13 cellular contexts compared by ENCODE assay signal in the genomic region with DNA sequence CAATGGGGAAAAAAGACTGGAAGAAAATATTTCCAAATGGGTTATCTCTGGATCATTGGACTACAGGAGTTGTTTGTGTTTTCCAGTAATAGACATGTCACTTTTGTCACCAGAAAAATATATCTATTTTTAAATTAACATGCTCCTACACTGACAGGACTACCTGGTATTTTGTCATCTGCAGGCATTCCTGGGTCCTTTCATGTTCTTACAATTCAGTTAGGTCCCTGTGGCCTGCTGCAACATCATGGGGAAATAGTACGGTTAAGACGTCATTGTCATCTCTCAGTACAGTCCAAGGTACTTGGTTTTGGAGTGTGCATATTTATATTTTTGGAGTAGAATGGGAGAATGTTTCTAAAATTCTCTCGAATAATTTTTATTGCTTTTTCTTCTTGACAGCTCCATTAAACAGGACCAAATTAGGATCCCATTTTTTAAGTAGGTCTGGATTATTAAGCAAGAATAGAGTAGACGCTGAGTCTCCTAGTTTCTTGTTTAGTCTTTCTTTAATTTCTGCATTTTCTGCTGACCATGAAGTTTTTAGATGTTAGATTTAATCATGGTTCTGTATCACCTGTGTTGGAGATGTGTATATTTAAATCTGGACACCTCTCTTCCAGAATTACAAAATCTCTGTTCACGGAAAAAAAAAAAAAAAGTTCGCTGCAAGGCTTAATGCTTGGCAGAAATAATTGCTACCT. TPM values are rescaled to one million over a fixed set of nuclear protein-coding genes. Genes with fewer than 3 reads are reported as not detected.
DNase-seq lines count a peak whose midpoint lies in the region; ATAC-seq and TF ChIP-seq lines count a peak whose summit lies in the region.
"Had no signal": no experiment of that assay in that cellular context is flagged by ENCODE, and none has a peak within 500 bp of the region (broad histone marks: within the 10 kb centered on the region; RNA-seq: fewer than 3 reads in every experiment).

No MANE protein-coding gene starts in this region.

- H2AFZ ChIP-seq in Loucy (ENCODE audit: low read length) (no peak overlapping the region), trophoblast cell (ENCODE audit: insufficient read depth, low read length, poor library complexity) (no peak overlapping the region)

- H2BK120ac ChIP-seq in trophoblast cell (ENCODE audit: insufficient read depth, low read length, poor library complexity), result no peak overlapping the region

- H3K4ac ChIP-seq in trophoblast cell (ENCODE audit: low read depth, low read length), result no peak overlapping the region

- no peak overlapping the region for H2BK5ac ChIP-seq in trophoblast cell (ENCODE audit: low read depth, low read length, poor library complexity)

- no peak overlapping the region for H4K8ac ChIP-seq in trophoblast cell (ENCODE audit: low read depth, low read length)

- no peak overlapping the region for H4K12ac ChIP-seq in trophoblast cell (ENCODE audit: low read depth, low read length)

- peaks cover 73 to 100% (median 95%) of the 10 kb centered on the region in 10 experiments for H3K4me1 ChIP-seq in BLaER1 treated with 17β-estradiol and CSF1 and Interleukin-3, amounts not matched to agents 10 nM and 100 nM
- H3K4me1 ChIP-seq in Loucy (ENCODE audit: insufficient read depth, low read length, poor library complexity, severe bottlenecking) (peaks cover 67% of the 10 kb centered on the region), trophoblast cell (ENCODE audit: control insufficient read depth in 1 of 2, insufficient read depth in 2 of 2, low read length in 2 of 2) (peaks cover under 1 to 4% of the 10 kb centered on the region in 2 experiments), ovary (ENCODE audit: insufficient read depth) (peaks cover 15% of the 10 kb centered on the region)

- H3K9ac ChIP-seq in BLaER1 treated with 17β-estradiol and CSF1 and Interleukin-3, amounts not matched to agents 10 nM and 100 nM, result peak overlapping the region in 6 of 11 experiments; percentile 31 to 99 (median 98); a peak in 6 of 22 replicates
- H3K9ac ChIP-seq in Loucy (ENCODE audit: low read depth, low read length, poor library complexity, severe bottlenecking) (peak overlapping the region; percentile 50), trophoblast cell (ENCODE audit: low read length) (no peak overlapping the region)

- peaks cover 0 to 4% (median 0%) of the 10 kb centered on the region in 11 experiments; a peak in 2 of 22 replicates for H4K20me1 ChIP-seq in BLaER1 treated with 17β-estradiol and CSF1 and Interleukin-3, amounts not matched to agents 10 nM and 100 nM
- no peaks in the 10 kb centered on the region for H4K20me1 ChIP-seq in Loucy (ENCODE audit: insufficient read depth, low read length, poor library complexity, severe bottlenecking)

- no CpG with 5 or more reads among the region's 6 CpGs for WGBS in trophoblast cell (ENCODE audit: extremely low coverage, insufficient coverage, insufficient read length)
- WGBS in ovary, 3 donors, result 75 to 78% (median 76%) methylated on average over 6 of the region's 6 CpGs

- peaks cover 9% of the 10 kb centered on the region for H3F3A ChIP-seq in Loucy (ENCODE audit: low read depth)

- H3K27ac ChIP-seq in BLaER1 treated with 17β-estradiol and CSF1 and Interleukin-3, amounts not matched to agents 10 nM and 100 nM, result peak overlapping the region in 7 of 11 experiments; percentile 98 to 100 (median 100); a peak in 11 of 22 replicates
- H3K27ac ChIP-seq in epithelial cell of prostate (peak overlapping the region; percentile 10), trophoblast cell (ENCODE audit: low read depth, low read length) (no peak overlapping the region), ovary (no peak overlapping the region)

- H3K27me3 ChIP-seq in BLaER1 treated with 17β-estradiol and CSF1 and Interleukin-3, amounts not matched to agents 10 nM and 100 nM, result no peaks in the 10 kb centered on the region
- H3K27me3 ChIP-seq in Loucy (ENCODE audit: insufficient read depth, low read length, poor library complexity, severe bottlenecking) (no peaks in the 10 kb centered on the region), trophoblast cell (ENCODE audit: insufficient read depth, low read length) (no peaks in the 10 kb centered on the region), ovary (no peaks in the 10 kb centered on the region)

- H3K4me3 ChIP-seq in BLaER1 treated with 17β-estradiol and CSF1 and Interleukin-3, amounts not matched to agents 10 nM and 100 nM, result no peak overlapping the region
- no peak overlapping the region for H3K4me3 ChIP-seq in Loucy (ENCODE audit: low read length, poor library complexity, severe bottlenecking)
- no peak overlapping the region for H3K4me3 ChIP-seq in trophoblast cell (ENCODE audit: low read depth, low read length)
- no peak overlapping the region for H3K4me3 ChIP-seq in ovary
- H3K4me3 ChIP-seq: lung had no signal

- H3K9me3 ChIP-seq in BLaER1 treated with 17β-estradiol and CSF1 and Interleukin-3, amounts not matched to agents 10 nM and 100 nM (replicated peaks in 1 of 11), result peaks cover 0 to 9% (median 0%) of the 10 kb centered on the region in 11 experiments; a peak in 7 of 22 replicates
- H3K9me3 ChIP-seq in Loucy (ENCODE audit: insufficient read depth, low read depth, low read length), result no peaks in the 10 kb centered on the region
- peaks cover 2% of the 10 kb centered on the region for H3K9me3 ChIP-seq in trophoblast cell (ENCODE audit: insufficient read depth, low read depth, low read length)
- no peaks in the 10 kb centered on the region for H3K9me3 ChIP-seq in ovary

- ATAC-seq in HG03097 (IDR thresholded peaks at IDR 0.05; ENCODE audit: low FRiP score, unreplicated experiment) (no peak), HG03432 (IDR thresholded peaks at IDR 0.05; ENCODE audit: unreplicated experiment) (no peak)

- no peak for TF ChIP-seq POLR2A in ovary (IDR thresholded peaks at IDR 0.05)

- H2BK12ac ChIP-seq in trophoblast cell (ENCODE audit: low read length), result no peak overlapping the region

- no peaks in the 10 kb centered on the region for H3K9me2 ChIP-seq in Loucy (replicated peaks; ENCODE audit: low read depth, low read length)

- H3K79me2 ChIP-seq in Loucy (ENCODE audit: insufficient read depth, low read length) (peaks cover 64% of the 10 kb centered on the region), trophoblast cell (ENCODE audit: control insufficient read depth, insufficient read depth, low read length, poor library complexity) (no peaks in the 10 kb centered on the region)

- DNase-seq in epithelial cell of prostate (ENCODE audit: low read depth, low spot score) (no peak), trophoblast cell (peak; percentile 87 to 89), H4 (ENCODE audit: low spot score) (no peak), ovary (no peak)
- DNase-seq: activated naive CD4-positive, alpha-beta T cell treated with anti-CD3 and anti-CD28 coated beads, Interleukin-2, amount 10 ng/mL, durations not matched to agents 7 days and 5 days; cerebellar nuclear complex; NCI-H2029 treated with DMSO at 0.1 percent for 48 hours; T-helper 9 cell had no signal

- no peak overlapping the region for H3K14ac ChIP-seq in trophoblast cell (ENCODE audit: low read length)

- no peak overlapping the region for H3K18ac ChIP-seq in trophoblast cell (ENCODE audit: low read length)

- no peak for TF ChIP-seq CTCF in Loucy (conservative IDR thresholded peaks at IDR 0.05; ENCODE audit: low read length)
- TF ChIP-seq CTCF in ovary (IDR thresholded peaks at IDR 0.05), result no peak

- no peaks in the 10 kb centered on the region for H3K79me1 ChIP-seq in trophoblast cell (ENCODE audit: low read length)

- H3K36me3 ChIP-seq in BLaER1 treated with 17β-estradiol and CSF1 and Interleukin-3, amounts not matched to agents 10 nM and 100 nM, result peaks cover 0 to 34% (median 17%) of the 10 kb centered on the region in 11 experiments; a peak in 11 of 22 replicates
- no peaks in the 10 kb centered on the region for H3K36me3 ChIP-seq in Loucy (ENCODE audit: insufficient read depth, low read length)
- no peaks in the 10 kb centered on the region for H3K36me3 ChIP-seq in trophoblast cell (ENCODE audit: control insufficient read depth in 1 of 2, insufficient read depth in 2 of 2, low read length in 2 of 2)
- H3K36me3 ChIP-seq in ovary, result no peaks in the 10 kb centered on the region

- H3K4me2 ChIP-seq in BLaER1 treated with 17β-estradiol and CSF1 and Interleukin-3, amounts not matched to agents 10 nM and 100 nM, result peak overlapping the region; percentile 44 to 98 (median 93)
- H3K4me2 ChIP-seq in Loucy (ENCODE audit: low read depth, low read length, poor library complexity, severe bottlenecking) (no peak overlapping the region), trophoblast cell (ENCODE audit: low read length) (no peak overlapping the region)

- intact Hi-C loops in ovary (cut with DNase I), result loop anchor here in 2 of 4 donors (5.0 to 10.0 kb wide), 2 partner anchors 78 to 81 kb away; partner anchors contain the start of gene IRF1 (in 1 of the 2)

- H4K91ac ChIP-seq in trophoblast cell (ENCODE audit: low read depth, low read length), result no peak overlapping the region

- no peak overlapping the region for H3K23ac ChIP-seq in trophoblast cell (ENCODE audit: low read length)

- H2AK5ac ChIP-seq in trophoblast cell (ENCODE audit: low read length), result no peak overlapping the region

- TF ChIP-seq EP300 in ovary (IDR thresholded peaks at IDR 0.05), result no peak

RNA-seq across cellular contexts. Expression of gene SLC22A5, which starts 46.9 kb away (rescaled TPM):
- 6.1 and 6.6 TPM in 2 replicates for polyA plus RNA-seq in trophoblast cell (2013)
- 6.9 and 9.6 TPM in 2 replicates for total RNA-seq in H4 (2014; rRNA removed; shearing (Covaris generic))
- total RNA-seq in ovary, result 10 to 100 TPM in 6 of 7 donors, 1 to 10 TPM in 1; 8.7 to 37.5 (median 10.6) TPM
- polyA plus RNA-seq in ovary, result 10 to 100 TPM in 1 of 2 donors, 1 to 10 TPM in 1; 5.2 to 10.4 TPM

Comparison
In these comparisons a context has a peak if more than half of its experiments do, and no peak if none do; other contexts are left out.
1. H3K27ac ChIP-seq: peak in BLaER1 treated with 17β-estradiol and CSF1 and Interleukin-3, amounts not matched to agents 10 nM and 100 nM (7 of 11) and epithelial cell of prostate (single experiment); none in trophoblast cell (single experiment) and ovary (0 of 2).
2. H3K4me2 ChIP-seq: peak in BLaER1 treated with 17β-estradiol and CSF1 and Interleukin-3, amounts not matched to agents 10 nM and 100 nM (11 of 11); none in Loucy (single experiment) and trophoblast cell (single experiment).
3. DNase-seq: peak in trophoblast cell (2 of 2); none in epithelial cell of prostate (single experiment), H4 (single experiment) and ovary (0 of 5).